20 cellular contexts compared by ENCODE assay signal in genomic region chr3:116877968-116878367, GRCh38.
DNase-seq lines count a peak whose midpoint lies in the region; ATAC-seq and TF ChIP-seq lines count a peak whose summit lies in the region.
"Had no signal": no experiment of that assay in that cellular context is flagged by ENCODE, and none has a peak within 500 bp of the region (broad histone marks: within the 10 kb centered on the region; RNA-seq: fewer than 3 reads in every experiment).

No MANE protein-coding gene starts in this region.

- no peak overlapping the region for H3K27ac ChIP-seq in vagina
- H3K27ac ChIP-seq: thoracic aorta had no signal

- no peak for DNase-seq in vagina (ENCODE audit: extremely low spot score in 2 of 2)
- no peak for DNase-seq in NCI-H524 treated with DMSO at 0.1 percent for 48 hours (lab: John Stamatoyannopoulos, UW)
- no peak for DNase-seq in germinal center (ENCODE audit: low spot score)
- DNase-seq: activated CD4-positive, alpha-beta T cell treated with anti-CD3 and anti-CD28 coated beads, Interleukin-2, amount 10 ng/mL, durations not matched to agents 24 days and 14 days; activated naive CD4-positive, alpha-beta T cell treated with anti-CD3 and anti-CD28 coated beads, Interleukin-2, amount 50 U/mL, for 16 hours; activated T-cell treated with anti-CD3 and anti-CD28 coated beads for 4 hours; CD8-positive, alpha-beta memory T cell; mesendoderm; NCI-H1436 treated with DMSO at 0.1 percent for 48 hours; NCI-H2227 treated with DMSO at 0.1 percent for 48 hours; stimulated activated CD4-positive, alpha-beta T cell treated with anti-CD3 and anti-CD28 coated beads, Interleukin-12 subunit alpha, Interleukin-12 subunit beta, amount 100 ng/mL, for 4 hours; SW 1271 had no signal

- intact Hi-C loops in vagina (cut with DNase I), result no loop called here

- no peak for TF ChIP-seq POLR2A in vagina (IDR thresholded peaks at IDR 0.05)

- no peak for TF ChIP-seq CTCF in vagina (IDR thresholded peaks at IDR 0.05)

- no peaks in the 10 kb centered on the region for H3K36me3 ChIP-seq in vagina
- H3K36me3 ChIP-seq: thoracic aorta had no signal

- no peaks in the 10 kb centered on the region for H3K4me1 Mint-ChIP-seq in activated T-helper 17 cell treated with anti-CD3 and anti-CD28 coated beads, Interleukin-2, amount 50 U/mL, for 72 hours
- H3K4me1 Mint-ChIP-seq: activated CD4-positive, alpha-beta T cell treated with anti-CD3 and anti-CD28 coated beads, Interleukin-2, amount 10 ng/mL, durations not matched to agents 24 days and 14 days; CD8-positive, alpha-beta memory T cell; stimulated activated effector memory CD8-positive, alpha-beta T cell treated with anti-CD3 and anti-CD28 coated beads, Interleukin-12 subunit alpha, Interleukin-12 subunit beta, amount 100 ng/mL, for 72 hours had no signal

- H3K9me3 Mint-ChIP-seq in activated T-helper 17 cell treated with anti-CD3 and anti-CD28 coated beads, Interleukin-2, amount 50 U/mL, for 72 hours, result peaks cover 3% of the 10 kb centered on the region
- H3K9me3 Mint-ChIP-seq: activated CD4-positive, alpha-beta T cell treated with anti-CD3 and anti-CD28 coated beads, Interleukin-2, amount 10 ng/mL, durations not matched to agents 24 days and 14 days had no signal

- no peaks in the 10 kb centered on the region for H3K9me3 ChIP-seq in vagina
- H3K9me3 ChIP-seq: thoracic aorta had no signal

- H3K4me1 ChIP-seq in vagina, result no peaks in the 10 kb centered on the region

- H3K4me3 Mint-ChIP-seq in activated T-helper 17 cell treated with anti-CD3 and anti-CD28 coated beads, Interleukin-2, amount 50 U/mL, for 72 hours, result no peak overlapping the region
- H3K4me3 Mint-ChIP-seq: activated CD4-positive, alpha-beta T cell treated with anti-CD3 and anti-CD28 coated beads, Interleukin-2, amount 10 ng/mL, durations not matched to agents 24 days and 14 days; CD8-positive, alpha-beta memory T cell; stimulated activated effector memory CD8-positive, alpha-beta T cell treated with anti-CD3 and anti-CD28 coated beads, Interleukin-12 subunit alpha, Interleukin-12 subunit beta, amount 100 ng/mL, for 72 hours had no signal

- no peak overlapping the region for H3K4me3 ChIP-seq in vagina
- H3K4me3 ChIP-seq: thoracic aorta had no signal

- no peaks in the 10 kb centered on the region for H3K27me3 Mint-ChIP-seq in activated T-helper 17 cell treated with anti-CD3 and anti-CD28 coated beads, Interleukin-2, amount 50 U/mL, for 72 hours
- H3K27me3 Mint-ChIP-seq: activated CD4-positive, alpha-beta T cell treated with anti-CD3 and anti-CD28 coated beads, Interleukin-2, amount 10 ng/mL, durations not matched to agents 24 days and 14 days; CD8-positive, alpha-beta memory T cell had no signal

- peak; percentile 74 for ATAC-seq in GM18519 (IDR thresholded peaks at IDR 0.05; ENCODE audit: low FRiP score, unreplicated experiment)
- peak; percentile 83 for ATAC-seq in GM21360 (IDR thresholded peaks at IDR 0.05; ENCODE audit: unreplicated experiment)
- ATAC-seq in HG02870 (IDR thresholded peaks at IDR 0.05; ENCODE audit: unreplicated experiment), result peak; percentile 91
- peak; percentile 90 for ATAC-seq in HG03565 (IDR thresholded peaks at IDR 0.05; ENCODE audit: unreplicated experiment)
- ATAC-seq in activated T-helper 17 cell treated with anti-CD3 and anti-CD28 coated beads, Interleukin-2, amount 50 U/mL, for 72 hours (replicated peaks), result no peak
- ATAC-seq: HCT116; stimulated activated effector memory CD8-positive, alpha-beta T cell treated with anti-CD3 and anti-CD28 coated beads, Interleukin-12 subunit alpha, Interleukin-12 subunit beta, amount 100 ng/mL, for 72 hours had no signal

- H3K27ac Mint-ChIP-seq in activated T-helper 17 cell treated with anti-CD3 and anti-CD28 coated beads, Interleukin-2, amount 50 U/mL, for 72 hours, result no peak overlapping the region
- H3K27ac Mint-ChIP-seq: activated CD4-positive, alpha-beta T cell treated with anti-CD3 and anti-CD28 coated beads, Interleukin-2, amount 10 ng/mL, durations not matched to agents 24 days and 14 days; CD8-positive, alpha-beta memory T cell; stimulated activated effector memory CD8-positive, alpha-beta T cell treated with anti-CD3 and anti-CD28 coated beads, Interleukin-12 subunit alpha, Interleukin-12 subunit beta, amount 100 ng/mL, for 72 hours had no signal

- H3K27me3 ChIP-seq in vagina, result no peaks in the 10 kb centered on the region

- H3K36me3 Mint-ChIP-seq in activated T-helper 17 cell treated with anti-CD3 and anti-CD28 coated beads, Interleukin-2, amount 50 U/mL, for 72 hours (ENCODE audit: low read depth), result no peaks in the 10 kb centered on the region
- H3K36me3 Mint-ChIP-seq: CD8-positive, alpha-beta memory T cell; stimulated activated effector memory CD8-positive, alpha-beta T cell treated with anti-CD3 and anti-CD28 coated beads, Interleukin-12 subunit alpha, Interleukin-12 subunit beta, amount 100 ng/mL, for 72 hours had no signal
